ENCODE assay signal across 1 cellular context in the genomic region with DNA sequence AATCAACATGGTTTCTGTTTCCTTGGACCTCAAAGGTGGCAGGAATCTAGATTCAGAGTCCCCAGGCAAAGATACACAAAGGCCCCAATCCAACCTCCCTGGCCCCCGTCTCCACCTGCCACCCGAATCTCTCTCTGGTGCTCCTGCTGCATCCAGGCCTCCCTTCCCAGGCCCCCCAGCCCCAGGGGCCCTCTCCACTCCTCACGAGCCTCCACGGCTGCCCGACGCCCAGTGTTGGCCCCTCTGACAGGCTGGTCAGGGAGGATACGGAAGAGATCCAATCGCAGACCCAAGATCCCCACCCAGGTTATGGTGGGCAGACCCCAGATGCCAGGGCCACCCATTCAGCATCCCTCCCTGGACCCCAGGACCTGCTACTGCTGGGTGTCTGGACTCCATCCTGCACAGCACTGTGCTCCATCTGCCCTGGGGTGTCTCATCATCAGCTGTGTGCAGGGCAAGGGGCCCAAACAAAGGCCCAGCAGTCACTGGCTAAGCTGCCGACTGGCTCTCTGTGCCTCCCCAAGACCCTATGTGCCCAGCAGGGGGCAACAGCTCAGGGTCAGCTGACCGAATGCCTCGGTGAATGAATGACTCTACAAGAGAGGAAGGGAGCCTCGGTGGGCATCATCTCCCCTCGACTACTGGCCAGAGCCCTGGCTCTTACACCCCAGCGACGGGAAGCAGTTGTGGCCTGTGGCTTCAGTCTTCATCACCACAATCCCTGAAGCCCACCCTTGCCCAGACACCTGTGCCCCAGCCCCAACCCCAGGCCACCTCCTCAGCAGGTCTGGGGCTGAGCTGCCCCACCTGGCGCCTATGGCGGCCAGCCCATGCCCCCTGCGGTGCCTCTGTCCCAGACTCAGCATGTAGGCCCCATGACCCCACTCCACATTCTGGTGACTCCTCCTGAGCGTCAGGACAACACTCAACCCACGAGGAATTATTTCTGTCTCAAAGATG.
TF ChIP-seq lines count a peak whose summit lies in the region.

No MANE protein-coding gene starts in this region.

TF ChIP-seq in SK-N-SH, 30 proteins besides CTCF, POLR2A, EP300 and RAD21:
- TF ChIP-seq, protein P1, sequence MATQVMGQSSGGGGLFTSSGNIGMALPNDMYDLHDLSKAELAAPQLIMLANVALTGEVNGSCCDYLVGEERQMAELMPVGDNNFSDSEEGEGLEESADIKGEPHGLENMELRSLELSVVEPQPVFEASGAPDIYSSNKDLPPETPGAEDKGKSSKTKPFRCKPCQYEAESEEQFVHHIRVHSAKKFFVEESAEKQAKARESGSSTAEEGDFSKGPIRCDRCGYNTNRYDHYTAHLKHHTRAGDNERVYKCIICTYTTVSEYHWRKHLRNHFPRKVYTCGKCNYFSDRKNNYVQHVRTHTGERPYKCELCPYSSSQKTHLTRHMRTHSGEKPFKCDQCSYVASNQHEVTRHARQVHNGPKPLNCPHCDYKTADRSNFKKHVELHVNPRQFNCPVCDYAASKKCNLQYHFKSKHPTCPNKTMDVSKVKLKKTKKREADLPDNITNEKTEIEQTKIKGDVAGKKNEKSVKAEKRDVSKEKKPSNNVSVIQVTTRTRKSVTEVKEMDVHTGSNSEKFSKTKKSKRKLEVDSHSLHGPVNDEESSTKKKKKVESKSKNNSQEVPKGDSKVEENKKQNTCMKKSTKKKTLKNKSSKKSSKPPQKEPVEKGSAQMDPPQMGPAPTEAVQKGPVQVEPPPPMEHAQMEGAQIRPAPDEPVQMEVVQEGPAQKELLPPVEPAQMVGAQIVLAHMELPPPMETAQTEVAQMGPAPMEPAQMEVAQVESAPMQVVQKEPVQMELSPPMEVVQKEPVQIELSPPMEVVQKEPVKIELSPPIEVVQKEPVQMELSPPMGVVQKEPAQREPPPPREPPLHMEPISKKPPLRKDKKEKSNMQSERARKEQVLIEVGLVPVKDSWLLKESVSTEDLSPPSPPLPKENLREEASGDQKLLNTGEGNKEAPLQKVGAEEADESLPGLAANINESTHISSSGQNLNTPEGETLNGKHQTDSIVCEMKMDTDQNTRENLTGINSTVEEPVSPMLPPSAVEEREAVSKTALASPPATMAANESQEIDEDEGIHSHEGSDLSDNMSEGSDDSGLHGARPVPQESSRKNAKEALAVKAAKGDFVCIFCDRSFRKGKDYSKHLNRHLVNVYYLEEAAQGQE (IDR thresholded peaks at IDR 0.05; ENCODE audit: low read depth, low read length), result no peak
- TF ChIP-seq, protein P2, sequence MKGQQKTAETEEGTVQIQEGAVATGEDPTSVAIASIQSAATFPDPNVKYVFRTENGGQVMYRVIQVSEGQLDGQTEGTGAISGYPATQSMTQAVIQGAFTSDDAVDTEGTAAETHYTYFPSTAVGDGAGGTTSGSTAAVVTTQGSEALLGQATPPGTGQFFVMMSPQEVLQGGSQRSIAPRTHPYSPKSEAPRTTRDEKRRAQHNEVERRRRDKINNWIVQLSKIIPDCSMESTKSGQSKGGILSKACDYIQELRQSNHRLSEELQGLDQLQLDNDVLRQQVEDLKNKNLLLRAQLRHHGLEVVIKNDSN (IDR thresholded peaks at IDR 0.05; ENCODE audit: borderline replicate concordance, low read depth), result no peak
- TF ChIP-seq EZH2phosphoT487 (IDR thresholded peaks at IDR 0.05; ENCODE audit: borderline replicate concordance, low read depth) (no peak), YY1 (IDR thresholded peaks at IDR 0.05; ENCODE audit: low read depth) (no peak), TEAD4 (IDR thresholded peaks at IDR 0.05; ENCODE audit: borderline replicate concordance, insufficient read depth) (no peak), NFIC (IDR thresholded peaks at IDR 0.05; ENCODE audit: borderline replicate concordance) (no peak)
- TF ChIP-seq, protein P3, sequence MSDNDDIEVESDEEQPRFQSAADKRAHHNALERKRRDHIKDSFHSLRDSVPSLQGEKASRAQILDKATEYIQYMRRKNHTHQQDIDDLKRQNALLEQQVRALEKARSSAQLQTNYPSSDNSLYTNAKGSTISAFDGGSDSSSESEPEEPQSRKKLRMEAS (IDR thresholded peaks at IDR 0.05; ENCODE audit: low read depth), result no peak
- TF ChIP-seq, protein P4, sequence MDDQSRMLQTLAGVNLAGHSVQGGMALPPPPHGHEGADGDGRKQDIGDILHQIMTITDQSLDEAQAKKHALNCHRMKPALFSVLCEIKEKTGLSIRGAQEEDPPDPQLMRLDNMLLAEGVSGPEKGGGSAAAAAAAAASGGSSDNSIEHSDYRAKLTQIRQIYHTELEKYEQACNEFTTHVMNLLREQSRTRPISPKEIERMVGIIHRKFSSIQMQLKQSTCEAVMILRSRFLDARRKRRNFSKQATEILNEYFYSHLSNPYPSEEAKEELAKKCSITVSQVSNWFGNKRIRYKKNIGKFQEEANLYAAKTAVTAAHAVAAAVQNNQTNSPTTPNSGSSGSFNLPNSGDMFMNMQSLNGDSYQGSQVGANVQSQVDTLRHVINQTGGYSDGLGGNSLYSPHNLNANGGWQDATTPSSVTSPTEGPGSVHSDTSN (IDR thresholded peaks at IDR 0.05), result no peak
TF ChIP-seq in SK-N-SH: peak in this region for 0.
